10 cellular contexts compared by ENCODE assay signal in the genomic region with DNA sequence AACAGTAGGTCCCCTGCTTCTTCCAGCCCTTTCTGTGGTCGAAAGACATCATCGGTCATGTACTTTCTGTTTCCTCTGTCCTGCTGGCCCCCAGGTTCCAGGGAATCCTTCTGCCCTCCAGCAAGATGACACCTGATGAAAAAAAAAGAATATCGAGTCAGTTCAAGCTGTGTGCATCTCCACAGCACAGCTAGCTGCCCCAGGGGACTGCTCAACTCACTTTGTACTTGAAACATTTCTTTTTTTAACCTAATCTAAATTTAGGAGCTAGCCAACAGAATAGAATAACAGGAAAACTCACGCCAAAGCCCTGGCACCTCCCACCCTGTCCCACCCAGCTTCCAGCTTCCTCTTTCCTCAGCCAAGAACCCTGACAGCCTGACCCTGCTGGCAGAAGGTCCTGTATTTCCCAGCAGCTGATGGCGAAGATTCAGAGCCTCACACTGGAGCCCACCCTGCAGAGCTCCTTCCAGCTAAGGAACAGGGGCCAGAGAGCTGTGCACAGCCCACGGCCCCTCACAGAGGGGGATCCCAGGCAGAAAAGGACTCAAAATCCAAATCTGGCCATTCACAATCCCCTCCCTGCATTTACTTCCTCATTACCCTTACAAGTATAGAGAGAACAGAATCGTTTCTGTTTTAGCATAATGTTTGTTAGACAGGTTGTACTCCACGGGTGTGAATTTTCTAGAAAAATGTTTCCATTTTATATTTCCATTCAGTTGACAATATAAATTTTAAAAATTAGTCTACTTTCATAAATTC.
DNase-seq lines count a peak whose midpoint lies in the region; ATAC-seq and TF ChIP-seq lines count a peak whose summit lies in the region.
"Had no signal": no experiment of that assay in that cellular context is flagged by ENCODE, and none has a peak within 500 bp of the region (broad histone marks: within the 10 kb centered on the region; RNA-seq: fewer than 3 reads in every experiment).

No MANE protein-coding gene starts in this region.

- POLR2A ChIA-PET in GM10248 (lab: Yijun Ruan, JAX): no interaction called here
- POLR2A ChIA-PET in activated CD4-positive, alpha-beta memory T cell treated with anti-CD3 and anti-CD28 coated beads for 36 hours (lab: Charles Lee): no interaction called here

- intact Hi-C loops in dorsolateral prefrontal cortex (cut with DNase I) (no loop called here), thyroid gland (cut with DNase I) (no loop called here)
- intact Hi-C loops in activated CD4-positive, alpha-beta memory T cell treated with anti-CD3 and anti-CD28 coated beads for 36 hours (cut with micrococcal nuclease): no loop called here

- peaks cover 11% of the 10 kb centered on the region for H3K4me1 Mint-ChIP-seq in activated CD4-positive, alpha-beta memory T cell treated with anti-CD3 and anti-CD28 coated beads for 36 hours (ENCODE audit: low read depth)

- ATAC-seq in GM19463 (IDR thresholded peaks at IDR 0.05; ENCODE audit: unreplicated experiment): no peak
- ATAC-seq in HG02763 (IDR thresholded peaks at IDR 0.05; ENCODE audit: unreplicated experiment): no peak

- TF ChIP-seq POLR2A in thyroid gland (IDR thresholded peaks at IDR 0.05): no peak

- H3K36me3 ChIP-seq in thyroid gland: no peaks in the 10 kb centered on the region

- H3K27ac ChIP-seq in dorsolateral prefrontal cortex: peak overlapping the region in 54 of 59 donors; percentile 8 to 92 (median 74)
- H3K27ac ChIP-seq in thyroid gland: peak overlapping the region; percentile 60 to 91 (median 78)

- no peak overlapping the region for H3K4me3 Mint-ChIP-seq in activated CD4-positive, alpha-beta memory T cell treated with anti-CD3 and anti-CD28 coated beads for 36 hours

- CTCF ChIA-PET in GM10248 (lab: Yijun Ruan, JAX): interaction anchor here (1.3 kb wide), 1 partner anchor 17 kb away, joined by 3 read pairs; no protein-coding TSS in a partner anchor
- CTCF ChIA-PET in activated CD4-positive, alpha-beta memory T cell treated with anti-CD3 and anti-CD28 coated beads for 36 hours (lab: Charles Lee): no interaction called here

- TF ChIP-seq CTCF in dorsolateral prefrontal cortex (IDR thresholded peaks at IDR 0.05 in 54 of 56, conservative IDR thresholded peaks at IDR 0.05 in 2 of 56; ENCODE audit: low read depth in 1 of 56, partially characterized antibody in 56 of 56): no peak
- TF ChIP-seq CTCF in thyroid gland (IDR thresholded peaks at IDR 0.05): no peak
- no peak for TF ChIP-seq CTCF in GM10248 (IDR thresholded peaks at IDR 0.05; ENCODE audit: control extremely low read depth, extremely low read depth, low read depth, missing control alignments)

- H3K27ac Mint-ChIP-seq in activated CD4-positive, alpha-beta memory T cell treated with anti-CD3 and anti-CD28 coated beads for 36 hours: no peak overlapping the region

- no peaks in the 10 kb centered on the region for H3K27me3 ChIP-seq in dorsolateral prefrontal cortex
- H3K27me3 ChIP-seq in thyroid gland: no peaks in the 10 kb centered on the region

- no peaks in the 10 kb centered on the region for H3K9me3 ChIP-seq in thyroid gland

- WGBS in thyroid gland, 2 donors: 54 to 56% methylated on average over 8 of the region's 8 CpGs

- peaks cover 1% of the 10 kb centered on the region for H3K27me3 Mint-ChIP-seq in activated CD4-positive, alpha-beta memory T cell treated with anti-CD3 and anti-CD28 coated beads for 36 hours

- H3K4me1 ChIP-seq in thyroid gland: peaks cover 36 to 60% of the 10 kb centered on the region in 2 donors

- DNase-seq in NOMO-1 treated with dmso at 0.1 percent for 144 hours (lab: John Stamatoyannopoulos, UW; ENCODE audit: unreplicated experiment): peak; percentile 63
- peak in 1 of 10 donors; percentile 48 for DNase-seq in dorsolateral prefrontal cortex
- peak; percentile 76 to 87 for DNase-seq in lung microvascular endothelial cell (ENCODE audit: low read depth in 2 of 2)
- peak in 1 of 2 donors; percentile 45 for DNase-seq in thyroid gland
- no peak for DNase-seq in GM10248 (ENCODE audit: extremely low spot score)
- DNase-seq in activated CD4-positive, alpha-beta memory T cell treated with anti-CD3 and anti-CD28 coated beads for 36 hours: no peak
- DNase-seq: activated T-cell treated with anti-CD3 and anti-CD28 coated beads, Interleukin-2, amount 50 U/mL, for 48 hours; SHP77 had no signal

- no peaks in the 10 kb centered on the region for H3K36me3 Mint-ChIP-seq in activated CD4-positive, alpha-beta memory T cell treated with anti-CD3 and anti-CD28 coated beads for 36 hours

- H3K9me3 Mint-ChIP-seq in activated CD4-positive, alpha-beta memory T cell treated with anti-CD3 and anti-CD28 coated beads for 36 hours: no peaks in the 10 kb centered on the region

- no peak overlapping the region for H3K4me3 ChIP-seq in dorsolateral prefrontal cortex
- H3K4me3 ChIP-seq in thyroid gland (replicated peaks in 1 of 3): no peak overlapping the region

Comparison
In these comparisons a context has a peak if more than half of its experiments do, and no peak if none do; other contexts are left out.
1. DNase-seq: peak in NOMO-1 treated with dmso at 0.1 percent for 144 hours (single experiment) and lung microvascular endothelial cell (2 of 2); none in GM10248 (single experiment) and activated CD4-positive, alpha-beta memory T cell treated with anti-CD3 and anti-CD28 coated beads for 36 hours (single experiment).